ENCODE assay signal across 10 cellular contexts in genomic region chr16:5025171-5025632, GRCh38. TPM values are rescaled to one million over a fixed set of nuclear protein-coding genes. Genes with fewer than 3 reads are reported as not detected.
DNase-seq lines count a peak whose midpoint lies in the region; ATAC-seq and TF ChIP-seq lines count a peak whose summit lies in the region.
"Had no signal": no experiment of that assay in that cellular context is flagged by ENCODE, and none has a peak within 500 bp of the region (broad histone marks: within the 10 kb centered on the region; RNA-seq: fewer than 3 reads in every experiment).

No MANE protein-coding gene starts in this region.

- H3K36me3 Mint-ChIP-seq in glutamatergic neuron (ENCODE audit: unreplicated experiment) = no peaks in the 10 kb centered on the region
- H3K36me3 Mint-ChIP-seq: activated naive CD8-positive, alpha-beta T cell had no signal

- H3K27ac Mint-ChIP-seq in glutamatergic neuron (ENCODE audit: unreplicated experiment) = no peak overlapping the region
- H3K27ac Mint-ChIP-seq: activated naive CD8-positive, alpha-beta T cell had no signal

- intact Hi-C loops in upper lobe of right lung (cut with DNase I) = no loop called here

- no peaks in the 10 kb centered on the region for H3K9me2 ChIP-seq in OCI-LY1 (ENCODE audit: low read depth, low read length)

- no peaks in the 10 kb centered on the region for H3K27me3 Mint-ChIP-seq in glutamatergic neuron (ENCODE audit: unreplicated experiment)
- H3K27me3 Mint-ChIP-seq: activated naive CD8-positive, alpha-beta T cell had no signal

- H2AFZ ChIP-seq in OCI-LY1 (ENCODE audit: low read length) = no peak overlapping the region

- H3K79me2 ChIP-seq in OCI-LY1 (ENCODE audit: insufficient read depth, low read length) = no peaks in the 10 kb centered on the region

- H4K20me1 ChIP-seq in OCI-LY1 (ENCODE audit: insufficient read depth, low read length) = no peaks in the 10 kb centered on the region

- H3K4me3 ChIP-seq in OCI-LY1 (ENCODE audit: low read depth, low read length, poor library complexity, severe bottlenecking) (no peak overlapping the region), upper lobe of right lung (no peak overlapping the region)

- no peak overlapping the region for H3K4me2 ChIP-seq in OCI-LY1 (ENCODE audit: low read length)

- ATAC-seq in upper lobe of right lung (no peak), GM18909 (IDR thresholded peaks at IDR 0.05; ENCODE audit: poor library complexity, unreplicated experiment) (no peak), HG03135 (IDR thresholded peaks at IDR 0.05; ENCODE audit: unreplicated experiment) (no peak)
- ATAC-seq: naive thymus-derived CD8-positive, alpha-beta T cell had no signal

- H3K4me1 ChIP-seq in OCI-LY1 (ENCODE audit: insufficient read depth, low read length, severe bottlenecking) (no peaks in the 10 kb centered on the region), upper lobe of right lung (no peaks in the 10 kb centered on the region)

- H3F3A ChIP-seq in OCI-LY1 (ENCODE audit: insufficient read depth, low read length) = no peaks in the 10 kb centered on the region

- H3K27me3 ChIP-seq in OCI-LY1 (ENCODE audit: insufficient read depth, low read length) (no peaks in the 10 kb centered on the region), upper lobe of right lung (no peaks in the 10 kb centered on the region)

- H3K9me3 ChIP-seq in OCI-LY1 (ENCODE audit: low read length) (no peaks in the 10 kb centered on the region), upper lobe of right lung (no peaks in the 10 kb centered on the region)

- H3K27ac ChIP-seq in OCI-LY1 (ENCODE audit: low read depth, low read length, poor library complexity, severe bottlenecking) = no peak overlapping the region
- H3K27ac ChIP-seq in upper lobe of right lung = no peak overlapping the region

- H3K36me3 ChIP-seq in OCI-LY1 (ENCODE audit: insufficient read depth, low read length) (no peaks in the 10 kb centered on the region), upper lobe of right lung (no peaks in the 10 kb centered on the region)

- no peak overlapping the region for H3K4me3 Mint-ChIP-seq in glutamatergic neuron (ENCODE audit: unreplicated experiment)
- H3K4me3 Mint-ChIP-seq: activated naive CD8-positive, alpha-beta T cell; naive thymus-derived CD8-positive, alpha-beta T cell had no signal

- peak; percentile 2 for DNase-seq in stimulated activated CD4-positive, alpha-beta T cell treated with anti-CD3 and anti-CD28 coated beads, Interleukin-12 subunit alpha, Interleukin-12 subunit beta, amount 100 ng/mL, for 4 hours
- DNase-seq in stimulated activated CD4-positive, alpha-beta T cell treated with anti-CD3 and anti-CD28 coated beads, Interleukin-2, amount 100 ng/mL, for 48 hours = no peak
- DNase-seq in glutamatergic neuron = peak; percentile 79
- DNase-seq in upper lobe of right lung = no peak
- no peak for DNase-seq in activated CD4-positive, alpha-beta T cell treated with anti-CD3 and anti-CD28 coated beads for 1 hour

- H3K4me1 Mint-ChIP-seq in glutamatergic neuron (ENCODE audit: low read depth, unreplicated experiment) = peaks cover 5% of the 10 kb centered on the region

- peak; percentile 71 for TF ChIP-seq CTCF in OCI-LY1 (IDR thresholded peaks at IDR 0.05; ENCODE audit: low read length)
- TF ChIP-seq CTCF in glutamatergic neuron (IDR thresholded peaks at IDR 0.05; ENCODE audit: partially characterized antibody, unreplicated experiment) = peak; percentile 13
- TF ChIP-seq CTCF in upper lobe of right lung (IDR thresholded peaks at IDR 0.05) = peak; percentile 13

- no peak overlapping the region for H3K9ac ChIP-seq in OCI-LY1 (ENCODE audit: low read length)

- peaks cover 2% of the 10 kb centered on the region for H3K9me3 Mint-ChIP-seq in glutamatergic neuron (ENCODE audit: unreplicated experiment)
- H3K9me3 Mint-ChIP-seq: naive thymus-derived CD8-positive, alpha-beta T cell had no signal

RNA-seq across cellular contexts. Expression of gene NAGPA, which starts 8.5 kb away (rescaled TPM):
- 9.7 TPM for total RNA-seq in glutamatergic neuron (ENCODE audit: unreplicated experiment)
- 16.7 TPM for total RNA-seq in upper lobe of right lung

RNA-seq across cellular contexts. Expression of gene C16orf89, which starts 40.6 kb away (rescaled TPM):
- not detected for total RNA-seq in glutamatergic neuron (ENCODE audit: unreplicated experiment)
- total RNA-seq in upper lobe of right lung = 201 TPM
- total RNA-seq: naive thymus-derived CD8-positive, alpha-beta T cell had no signal

RNA-seq across cellular contexts. Expression of gene ALG1, which starts 46.4 kb away (rescaled TPM):
- total RNA-seq in glutamatergic neuron (ENCODE audit: unreplicated experiment) (18.8 TPM), upper lobe of right lung (26.4 TPM)

Comparison
In these comparisons a context has a peak if more than half of its experiments do, and no peak if none do; other contexts are left out.
1. DNase-seq: peak in stimulated activated CD4-positive, alpha-beta T cell treated with anti-CD3 and anti-CD28 coated beads, Interleukin-12 subunit alpha, Interleukin-12 subunit beta, amount 100 ng/mL, for 4 hours (single experiment) and glutamatergic neuron (single experiment); none in stimulated activated CD4-positive, alpha-beta T cell treated with anti-CD3 and anti-CD28 coated beads, Interleukin-2, amount 100 ng/mL, for 48 hours (0 of 2), upper lobe of right lung (single experiment) and activated CD4-positive, alpha-beta T cell treated with anti-CD3 and anti-CD28 coated beads for 1 hour (single experiment).
2. CTCF ChIP-seq: peak in every context shown above with its lines; median percentile 71 in OCI-LY1; 13 in glutamatergic neuron; 13 in upper lobe of right lung.
3. RNA of gene C16orf89, which starts 40.6 kb away (total RNA-seq): 201 TPM in upper lobe of right lung (single experiment); not detected in glutamatergic neuron (single experiment); every median in the first group is over 100 times any median in the second.